1 cellular context compared by ENCODE assay signal in the genomic region with DNA sequence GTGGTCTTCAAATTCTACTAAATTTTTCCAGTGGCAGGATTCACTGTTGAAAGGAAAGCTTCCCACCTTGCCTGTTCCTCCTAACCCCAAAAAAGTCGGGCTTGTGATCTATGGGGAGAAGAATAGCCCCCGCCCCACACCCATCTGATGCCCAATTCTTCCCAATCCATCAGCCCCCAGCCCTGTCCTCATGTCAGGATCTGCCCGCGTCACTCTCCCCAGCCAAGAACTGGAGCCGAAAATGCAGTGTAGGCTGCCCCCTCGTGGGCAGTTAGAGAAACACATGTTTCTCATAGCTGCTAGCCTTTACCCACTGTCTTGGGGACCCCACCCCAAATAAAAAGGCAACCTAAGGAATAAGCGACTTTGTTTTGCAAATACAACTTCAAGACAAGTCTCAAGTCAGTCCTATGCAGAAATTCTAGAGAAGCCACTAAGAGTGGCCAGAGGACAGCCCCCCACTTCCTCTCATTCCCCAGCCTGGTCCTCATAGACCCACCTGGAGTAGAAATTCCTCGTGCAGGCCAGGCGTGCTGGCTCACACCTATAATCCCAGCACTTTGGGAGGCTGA.
TF ChIP-seq lines count a peak whose summit lies in the region.

No MANE protein-coding gene starts in this region.

TF ChIP-seq in HepG2, 621 proteins besides CTCF, POLR2A, EP300 and RAD21 (continued from another document):
- TF ChIP-seq, protein P1, sequence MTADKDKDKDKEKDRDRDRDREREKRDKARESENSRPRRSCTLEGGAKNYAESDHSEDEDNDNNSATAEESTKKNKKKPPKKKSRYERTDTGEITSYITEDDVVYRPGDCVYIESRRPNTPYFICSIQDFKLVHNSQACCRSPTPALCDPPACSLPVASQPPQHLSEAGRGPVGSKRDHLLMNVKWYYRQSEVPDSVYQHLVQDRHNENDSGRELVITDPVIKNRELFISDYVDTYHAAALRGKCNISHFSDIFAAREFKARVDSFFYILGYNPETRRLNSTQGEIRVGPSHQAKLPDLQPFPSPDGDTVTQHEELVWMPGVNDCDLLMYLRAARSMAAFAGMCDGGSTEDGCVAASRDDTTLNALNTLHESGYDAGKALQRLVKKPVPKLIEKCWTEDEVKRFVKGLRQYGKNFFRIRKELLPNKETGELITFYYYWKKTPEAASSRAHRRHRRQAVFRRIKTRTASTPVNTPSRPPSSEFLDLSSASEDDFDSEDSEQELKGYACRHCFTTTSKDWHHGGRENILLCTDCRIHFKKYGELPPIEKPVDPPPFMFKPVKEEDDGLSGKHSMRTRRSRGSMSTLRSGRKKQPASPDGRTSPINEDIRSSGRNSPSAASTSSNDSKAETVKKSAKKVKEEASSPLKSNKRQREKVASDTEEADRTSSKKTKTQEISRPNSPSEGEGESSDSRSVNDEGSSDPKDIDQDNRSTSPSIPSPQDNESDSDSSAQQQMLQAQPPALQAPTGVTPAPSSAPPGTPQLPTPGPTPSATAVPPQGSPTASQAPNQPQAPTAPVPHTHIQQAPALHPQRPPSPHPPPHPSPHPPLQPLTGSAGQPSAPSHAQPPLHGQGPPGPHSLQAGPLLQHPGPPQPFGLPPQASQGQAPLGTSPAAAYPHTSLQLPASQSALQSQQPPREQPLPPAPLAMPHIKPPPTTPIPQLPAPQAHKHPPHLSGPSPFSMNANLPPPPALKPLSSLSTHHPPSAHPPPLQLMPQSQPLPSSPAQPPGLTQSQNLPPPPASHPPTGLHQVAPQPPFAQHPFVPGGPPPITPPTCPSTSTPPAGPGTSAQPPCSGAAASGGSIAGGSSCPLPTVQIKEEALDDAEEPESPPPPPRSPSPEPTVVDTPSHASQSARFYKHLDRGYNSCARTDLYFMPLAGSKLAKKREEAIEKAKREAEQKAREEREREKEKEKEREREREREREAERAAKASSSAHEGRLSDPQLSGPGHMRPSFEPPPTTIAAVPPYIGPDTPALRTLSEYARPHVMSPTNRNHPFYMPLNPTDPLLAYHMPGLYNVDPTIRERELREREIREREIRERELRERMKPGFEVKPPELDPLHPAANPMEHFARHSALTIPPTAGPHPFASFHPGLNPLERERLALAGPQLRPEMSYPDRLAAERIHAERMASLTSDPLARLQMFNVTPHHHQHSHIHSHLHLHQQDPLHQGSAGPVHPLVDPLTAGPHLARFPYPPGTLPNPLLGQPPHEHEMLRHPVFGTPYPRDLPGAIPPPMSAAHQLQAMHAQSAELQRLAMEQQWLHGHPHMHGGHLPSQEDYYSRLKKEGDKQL (CRISPR knock-in tag; IDR thresholded peaks at IDR 0.05; ENCODE audit: low read depth): no peak
- TF ChIP-seq ZNF552 (CRISPR knock-in tag; IDR thresholded peaks at IDR 0.05; ENCODE audit: borderline replicate concordance) (no peak), RFXANK (CRISPR knock-in tag; IDR thresholded peaks at IDR 0.05) (no peak), SAP130 (CRISPR knock-in tag; IDR thresholded peaks at IDR 0.05; ENCODE audit: low read depth) (peak; percentile 50; the same call in 1 of the 2 replicates), ZNF430 (CRISPR knock-in tag; IDR thresholded peaks at IDR 0.05) (0 out of 2 replicates have a peak, but pooled peaks have one; percentile 22), NBN (conservative IDR thresholded peaks at IDR 0.05) (no peak), ZNF720 (CRISPR knock-in tag; IDR thresholded peaks at IDR 0.05) (no peak), ZNF547 (CRISPR knock-in tag; IDR thresholded peaks at IDR 0.05) (no peak), CBX1 (IDR thresholded peaks at IDR 0.05; ENCODE audit: low read depth) (no peak), CBX2 (IDR thresholded peaks at IDR 0.05; ENCODE audit: low read depth, low read length) (no peak), CBX2 (CRISPR knock-in tag; IDR thresholded peaks at IDR 0.05; ENCODE audit: low read depth) (no peak), CEBPG (CRISPR knock-in tag; IDR thresholded peaks at IDR 0.05) (0 out of 2 replicates have a peak, but pooled peaks have one; percentile 5), PPARG (CRISPR knock-in tag; conservative IDR thresholded peaks at IDR 0.05) (no peak), HOXA9 (CRISPR knock-in tag; IDR thresholded peaks at IDR 0.05; ENCODE audit: borderline replicate concordance) (no peak), ZNF598 (CRISPR knock-in tag; IDR thresholded peaks at IDR 0.05; ENCODE audit: borderline replicate concordance) (no peak)
- TF ChIP-seq, protein P2, sequence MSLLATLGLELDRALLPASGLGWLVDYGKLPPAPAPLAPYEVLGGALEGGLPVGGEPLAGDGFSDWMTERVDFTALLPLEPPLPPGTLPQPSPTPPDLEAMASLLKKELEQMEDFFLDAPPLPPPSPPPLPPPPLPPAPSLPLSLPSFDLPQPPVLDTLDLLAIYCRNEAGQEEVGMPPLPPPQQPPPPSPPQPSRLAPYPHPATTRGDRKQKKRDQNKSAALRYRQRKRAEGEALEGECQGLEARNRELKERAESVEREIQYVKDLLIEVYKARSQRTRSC (CRISPR knock-in tag; IDR thresholded peaks at IDR 0.05; ENCODE audit: low read depth): no peak
- TF ChIP-seq, protein P3, sequence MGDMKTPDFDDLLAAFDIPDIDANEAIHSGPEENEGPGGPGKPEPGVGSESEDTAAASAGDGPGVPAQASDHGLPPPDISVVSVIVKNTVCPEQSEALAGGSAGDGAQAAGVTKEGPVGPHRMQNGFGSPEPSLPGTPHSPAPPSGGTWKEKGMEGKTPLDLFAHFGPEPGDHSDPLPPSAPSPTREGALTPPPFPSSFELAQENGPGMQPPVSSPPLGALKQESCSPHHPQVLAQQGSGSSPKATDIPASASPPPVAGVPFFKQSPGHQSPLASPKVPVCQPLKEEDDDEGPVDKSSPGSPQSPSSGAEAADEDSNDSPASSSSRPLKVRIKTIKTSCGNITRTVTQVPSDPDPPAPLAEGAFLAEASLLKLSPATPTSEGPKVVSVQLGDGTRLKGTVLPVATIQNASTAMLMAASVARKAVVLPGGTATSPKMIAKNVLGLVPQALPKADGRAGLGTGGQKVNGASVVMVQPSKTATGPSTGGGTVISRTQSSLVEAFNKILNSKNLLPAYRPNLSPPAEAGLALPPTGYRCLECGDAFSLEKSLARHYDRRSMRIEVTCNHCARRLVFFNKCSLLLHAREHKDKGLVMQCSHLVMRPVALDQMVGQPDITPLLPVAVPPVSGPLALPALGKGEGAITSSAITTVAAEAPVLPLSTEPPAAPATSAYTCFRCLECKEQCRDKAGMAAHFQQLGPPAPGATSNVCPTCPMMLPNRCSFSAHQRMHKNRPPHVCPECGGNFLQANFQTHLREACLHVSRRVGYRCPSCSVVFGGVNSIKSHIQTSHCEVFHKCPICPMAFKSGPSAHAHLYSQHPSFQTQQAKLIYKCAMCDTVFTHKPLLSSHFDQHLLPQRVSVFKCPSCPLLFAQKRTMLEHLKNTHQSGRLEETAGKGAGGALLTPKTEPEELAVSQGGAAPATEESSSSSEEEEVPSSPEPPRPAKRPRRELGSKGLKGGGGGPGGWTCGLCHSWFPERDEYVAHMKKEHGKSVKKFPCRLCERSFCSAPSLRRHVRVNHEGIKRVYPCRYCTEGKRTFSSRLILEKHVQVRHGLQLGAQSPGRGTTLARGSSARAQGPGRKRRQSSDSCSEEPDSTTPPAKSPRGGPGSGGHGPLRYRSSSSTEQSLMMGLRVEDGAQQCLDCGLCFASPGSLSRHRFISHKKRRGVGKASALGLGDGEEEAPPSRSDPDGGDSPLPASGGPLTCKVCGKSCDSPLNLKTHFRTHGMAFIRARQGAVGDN (CRISPR knock-in tag; IDR thresholded peaks at IDR 0.05): peak; percentile 24; the same call in 1 of the 2 replicates
